ENCODE assay signal across 9 cellular contexts in the genomic region with DNA sequence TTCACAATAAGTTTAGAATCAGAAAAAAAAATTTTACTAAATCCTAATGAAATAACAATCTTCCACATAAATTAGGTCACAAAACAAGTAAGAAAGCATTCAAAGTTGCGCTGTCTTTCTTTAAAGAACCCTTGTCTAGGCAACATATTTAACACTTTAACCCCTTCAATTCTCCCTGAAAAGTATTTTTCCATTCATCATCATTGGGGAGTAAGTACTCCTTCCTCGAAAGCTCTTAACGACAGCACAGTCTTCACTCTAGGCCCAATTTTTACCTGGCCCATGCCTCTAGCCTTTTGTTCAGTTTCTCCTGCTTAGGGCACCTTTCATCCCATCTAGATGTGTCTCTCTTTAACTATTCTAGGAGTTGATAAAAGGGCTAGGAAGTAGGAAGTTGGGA. TPM values are rescaled to one million over a fixed set of nuclear protein-coding genes. Genes with fewer than 3 reads are reported as not detected.
DNase-seq lines count a peak whose midpoint lies in the region; ATAC-seq, FAIRE-seq and TF ChIP-seq lines count a peak whose summit lies in the region.
"Had no signal": no experiment of that assay in that cellular context is flagged by ENCODE, and none has a peak within 500 bp of the region (broad histone marks: within the 10 kb centered on the region; RNA-seq: fewer than 3 reads in every experiment).

No MANE protein-coding gene starts in this region.

- WGBS in upper lobe of left lung, 2 donors = 20 to 22% methylated on average over 3 of the region's 3 CpGs

- H3K27ac Mint-ChIP-seq in activated naive CD4-positive, alpha-beta T cell treated with anti-CD3 and anti-CD28 coated beads, Interleukin-2, amount 50 U/mL, for 24 hours = peak overlapping the region; percentile 90
- H3K27ac Mint-ChIP-seq in astrocyte (ENCODE audit: unreplicated experiment) = no peak overlapping the region
- peak overlapping the region; percentile 73 for H3K27ac Mint-ChIP-seq in memory B cell

- TF ChIP-seq EP300 in upper lobe of left lung (IDR thresholded peaks at IDR 0.05) = no peak

- H3K9me3 Mint-ChIP-seq in activated naive CD4-positive, alpha-beta T cell treated with anti-CD3 and anti-CD28 coated beads, Interleukin-2, amount 50 U/mL, for 24 hours = no peaks in the 10 kb centered on the region
- no peaks in the 10 kb centered on the region for H3K9me3 Mint-ChIP-seq in astrocyte (ENCODE audit: unreplicated experiment)
- no peaks in the 10 kb centered on the region for H3K9me3 Mint-ChIP-seq in memory B cell

- H3K4me1 Mint-ChIP-seq in activated naive CD4-positive, alpha-beta T cell treated with anti-CD3 and anti-CD28 coated beads, Interleukin-2, amount 50 U/mL, for 24 hours = peaks cover 77% of the 10 kb centered on the region
- peaks cover 5% of the 10 kb centered on the region for H3K4me1 Mint-ChIP-seq in astrocyte (ENCODE audit: low read depth, unreplicated experiment)
- H3K4me1 Mint-ChIP-seq in memory B cell = peaks cover 41% of the 10 kb centered on the region

- no peaks in the 10 kb centered on the region for H3K27me3 Mint-ChIP-seq in activated naive CD4-positive, alpha-beta T cell treated with anti-CD3 and anti-CD28 coated beads, Interleukin-2, amount 50 U/mL, for 24 hours
- H3K27me3 Mint-ChIP-seq in astrocyte (ENCODE audit: low read depth, unreplicated experiment) = no peaks in the 10 kb centered on the region
- H3K27me3 Mint-ChIP-seq in memory B cell = no peaks in the 10 kb centered on the region

- H3K4me3 Mint-ChIP-seq in activated naive CD4-positive, alpha-beta T cell treated with anti-CD3 and anti-CD28 coated beads, Interleukin-2, amount 50 U/mL, for 24 hours = peak overlapping the region; percentile 100
- H3K4me3 Mint-ChIP-seq in astrocyte (ENCODE audit: unreplicated experiment) (peak overlapping the region; percentile 98), memory B cell (peak overlapping the region; percentile 97)

- TF ChIP-seq CTCF in astrocyte (IDR thresholded peaks at IDR 0.05; ENCODE audit: insufficient read depth, low read depth, low read length) (no peak), upper lobe of left lung (IDR thresholded peaks at IDR 0.05) (no peak), GM20000 (IDR thresholded peaks at IDR 0.05; ENCODE audit: extremely low read depth, missing control alignments) (no peak)

- ATAC-seq in memory B cell (ENCODE audit: low read depth) (no peak), upper lobe of left lung (ENCODE audit: low FRiP score in 2 of 2) (no peak)

- H3K4me3 ChIP-seq in astrocyte (ENCODE audit: insufficient read depth, low read depth, low read length) (peak overlapping the region; percentile 57), upper lobe of left lung (peak overlapping the region; percentile 5 to 92 (median 80))

- FAIRE-seq in astrocyte (lab: Jason Lieb, UNC) = no peak
- FAIRE-seq: G401.6 had no signal

- H3K4me1 ChIP-seq in astrocyte (ENCODE audit: insufficient read depth, low read length) (peaks cover 20% of the 10 kb centered on the region), upper lobe of left lung (peaks cover 48 to 54% (median 49%) of the 10 kb centered on the region in 4 donors)

- no peaks in the 10 kb centered on the region for H3K27me3 ChIP-seq in astrocyte (ENCODE audit: insufficient read depth, low read length)
- H3K27me3 ChIP-seq in upper lobe of left lung = no peaks in the 10 kb centered on the region

- peaks cover 42% of the 10 kb centered on the region for H4K20me1 ChIP-seq in astrocyte (ENCODE audit: insufficient read depth, low read length)

- TF ChIP-seq POLR2A in upper lobe of left lung (IDR thresholded peaks at IDR 0.05) = no peak

- H2AFZ ChIP-seq in astrocyte (ENCODE audit: low read depth, low read length) = no peak overlapping the region

- no peak overlapping the region for H3K27ac ChIP-seq in astrocyte (ENCODE audit: low read depth, low read length)
- H3K27ac ChIP-seq in upper lobe of left lung = peak overlapping the region in 2 of 4 donors; percentile 62 to 99

- DNase-seq in activated naive CD4-positive, alpha-beta T cell treated with Interleukin-2 at 50 U/mL for 16 hours = no peak
- DNase-seq in astrocyte (ENCODE audit: low read depth) = no peak
- DNase-seq in memory B cell (ENCODE audit: low spot score in 2 of 2) = no peak
- no peak for DNase-seq in upper lobe of left lung
- no peak for DNase-seq in NCI-H1092 (lab: John Stamatoyannopoulos, UW)
- DNase-seq in GM20000 (ENCODE audit: low spot score) = no peak
- DNase-seq in stimulated activated CD4-positive, alpha-beta T cell treated with anti-CD3 and anti-CD28 coated beads, Interleukin-4, amount 100 ng/mL, for 24 hours = no peak

- H3K9me3 ChIP-seq in astrocyte (ENCODE audit: insufficient read depth, low read depth, low read length) = no peaks in the 10 kb centered on the region
- no peaks in the 10 kb centered on the region for H3K9me3 ChIP-seq in upper lobe of left lung

- peaks cover 30% of the 10 kb centered on the region for H3K36me3 Mint-ChIP-seq in activated naive CD4-positive, alpha-beta T cell treated with anti-CD3 and anti-CD28 coated beads, Interleukin-2, amount 50 U/mL, for 24 hours
- H3K36me3 Mint-ChIP-seq in astrocyte (ENCODE audit: low read depth, unreplicated experiment) (no peaks in the 10 kb centered on the region), memory B cell (peaks cover 23% of the 10 kb centered on the region)

- H3K36me3 ChIP-seq in astrocyte (ENCODE audit: insufficient read depth, low read length) = peaks cover 17% of the 10 kb centered on the region
- peaks cover 0 to 24% (median 5%) of the 10 kb centered on the region in 4 donors for H3K36me3 ChIP-seq in upper lobe of left lung

- peak overlapping the region; percentile 67 for H3K9ac ChIP-seq in astrocyte (ENCODE audit: low read length)

- H3K79me2 ChIP-seq in astrocyte (ENCODE audit: insufficient read depth, low read length) = peaks cover 52% of the 10 kb centered on the region

- H3K4me2 ChIP-seq in astrocyte (ENCODE audit: low read length) = peak overlapping the region; percentile 88

RNA-seq across cellular contexts. Expression of gene TSPYL1, which starts 2.6 kb away (rescaled TPM):
- total RNA-seq in astrocyte (87.8 and 91.7 TPM in 2 replicates), upper lobe of left lung (10 to 100 TPM; 33.5 to 83.6 (median 64.9) TPM)

RNA-seq across cellular contexts. Expression of gene TSPYL4, which starts 23.2 kb away (rescaled TPM):
- total RNA-seq in astrocyte = 22.2 and 25.8 TPM in 2 replicates
- total RNA-seq in upper lobe of left lung = 10 to 100 TPM in 2 of 6 donors, 1 to 10 TPM in 4; 4.4 to 13.0 (median 9.4) TPM
